In genomic region chr11:66438504-66439466, GRCh38 we compare ENCODE assay signal across 8 cellular contexts. TPM values are rescaled to one million over a fixed set of nuclear protein-coding genes. Genes with fewer than 3 reads are reported as not detected.
A peak's percentile ranks its signal among the peaks of the same experiment; 100 is the strongest.
DNase-seq lines count a peak whose midpoint lies in the region; TF ChIP-seq lines count a peak whose summit lies in the region.

MRPL11 (minus strand) TSS chr11:66438848; CDS start chr11:66438754, 94 bp downstream.

- H3K9ac ChIP-seq in neural progenitor cell = peak within 1 kb of the TSS; percentile 71
- peak within 1 kb of the TSS; percentile 78 to 96 (median 92) for H3K9ac ChIP-seq in subcutaneous abdominal adipose tissue (ENCODE audit: low read length in 5 of 5)

- no peaks in the 10 kb centered on the region for H4K20me1 ChIP-seq in neural progenitor cell (ENCODE audit: low read depth)

- peak; percentile 60 for TF ChIP-seq CTCF in foreskin fibroblast (IDR thresholded peaks at IDR 0.05; ENCODE audit: low read depth, low read length)
- TF ChIP-seq CTCF in neural progenitor cell (IDR thresholded peaks at IDR 0.05) = peak; percentile 68

- peak within 1 kb of the TSS; percentile 86 for H3K4me2 ChIP-seq in neural progenitor cell

- H3K36me3 ChIP-seq in H7 (replicated peaks; ENCODE audit: control insufficient read depth, insufficient read depth, low read length) = peaks cover 15% of the 10 kb centered on the region
- no peaks in the 10 kb centered on the region for H3K36me3 ChIP-seq in neural progenitor cell
- peaks cover 4 to 26% (median 24%) of the 10 kb centered on the region in 5 donors for H3K36me3 ChIP-seq in subcutaneous abdominal adipose tissue (ENCODE audit: control insufficient read depth in 5 of 5, insufficient read depth in 5 of 5, low read length in 5 of 5)

- peaks cover 11% of the 10 kb centered on the region for H3K79me2 ChIP-seq in neural progenitor cell (ENCODE audit: low read depth)

- H3K4me1 ChIP-seq in neural progenitor cell = peaks cover 5% of the 10 kb centered on the region
- H3K4me1 ChIP-seq in subcutaneous abdominal adipose tissue (ENCODE audit: control insufficient read depth in 5 of 5, insufficient read depth in 5 of 5, low read length in 5 of 5) = peaks cover 2 to 12% (median 8%) of the 10 kb centered on the region in 5 donors

- H3K4me3 ChIP-seq in H7 (ENCODE audit: insufficient read depth, low read depth, low read length) (peak within 1 kb of the TSS; percentile 69), foreskin fibroblast (ENCODE audit: low read depth in 1 of 2, low read length in 2 of 2) (peak within 1 kb of the TSS; percentile 56 to 75), neural progenitor cell (peak within 1 kb of the TSS; percentile 89), subcutaneous abdominal adipose tissue (ENCODE audit: low read depth in 1 of 5, low read length in 5 of 5) (peak within 1 kb of the TSS; percentile 86 to 96 (median 94))

- H3K9me3 ChIP-seq in neural progenitor cell (ENCODE audit: low read depth) (no peaks in the 10 kb centered on the region), subcutaneous abdominal adipose tissue (ENCODE audit: control insufficient read depth in 5 of 5, low read length in 5 of 5) (peaks cover 0 to 14% (median 8%) of the 10 kb centered on the region in 5 donors)

- H3K4me1 Mint-ChIP-seq in neural progenitor cell = peaks cover 14% of the 10 kb centered on the region

- peak within 1 kb of the TSS; percentile 27 for H3K27ac ChIP-seq in neural progenitor cell
- peak within 1 kb of the TSS; percentile 77 for H3K27ac ChIP-seq in subcutaneous abdominal adipose tissue (ENCODE audit: low read depth, low read length)

- in situ Hi-C loops in G401 (cut with HindIII; ENCODE audit: low sequenced_read_pairs) = no loop called here

- H3K27me3 ChIP-seq in H7 (ENCODE audit: control insufficient read depth, insufficient read depth, low read length) = no peaks in the 10 kb centered on the region
- no peaks in the 10 kb centered on the region for H3K27me3 ChIP-seq in neural progenitor cell
- H3K27me3 ChIP-seq in subcutaneous abdominal adipose tissue (ENCODE audit: control insufficient read depth in 5 of 5, insufficient read depth in 4 of 5, low read length in 5 of 5) = no peaks in the 10 kb centered on the region

- H3K27me3 Mint-ChIP-seq in neural progenitor cell (ENCODE audit: insufficient read depth, low read depth) = peaks cover 5% of the 10 kb centered on the region

- peak within 1 kb of the TSS; percentile 100 for H3K27ac Mint-ChIP-seq in neural progenitor cell

- peak within 1 kb of the TSS; percentile 100 for H2AFZ ChIP-seq in neural progenitor cell (replicated peaks)

- peak; percentile 97 for DNase-seq in G401 (ENCODE audit: low spot score)
- DNase-seq in H7 = peak; percentile 96
- peak; percentile 93 for DNase-seq in M059J (ENCODE audit: low read depth)
- DNase-seq in SHP77 treated with DMSO at 0.1 percent for 48 hours (lab: John Stamatoyannopoulos, UW) = peak; percentile 98
- DNase-seq in activated gamma-delta T cell (lab: John Stamatoyannopoulos, UW) = peak; percentile 32
- peak; percentile 88 to 96 for DNase-seq in foreskin fibroblast
- peak; percentile 95 for DNase-seq in neural progenitor cell (ENCODE audit: low spot score)

- H3K36me3 Mint-ChIP-seq in neural progenitor cell = peaks cover 2% of the 10 kb centered on the region

- no peaks in the 10 kb centered on the region for H3K9me3 Mint-ChIP-seq in neural progenitor cell

- peak within 1 kb of the TSS; percentile 93 for H3K4me3 Mint-ChIP-seq in neural progenitor cell

- peaks cover 5% of the 10 kb centered on the region for H3F3A ChIP-seq in neural progenitor cell (ENCODE audit: low read depth)

RNA-seq across cellular contexts. Expression of gene MRPL11, which starts in this region (rescaled TPM):
- 129 and 148 TPM in 2 replicates for total RNA-seq in G401 (2014; rRNA removed; shearing (Covaris generic))
- total RNA-seq in H7 (2014; rRNA removed; shearing (Covaris generic)) = 148 and 174 TPM in 2 replicates
- 57.9 and 80.2 TPM in 2 replicates for total RNA-seq in M059J (2014; rRNA removed; shearing (Covaris generic))
- 82.0 and 131 TPM in 2 replicates for total RNA-seq in neural progenitor cell (ENCODE audit: low replicate concordance)

Comparison
In these comparisons a context has a peak if more than half of its experiments do, and no peak if none do; other contexts are left out.
1. Peak in every context shown above with its lines: DNase-seq, H3K4me3 ChIP-seq and H3K27ac ChIP-seq.
2. DNase-seq: peak in every context shown above with its lines; median percentile 98 in SHP77 treated with DMSO at 0.1 percent for 48 hours; 97 in G401; 96 in H7; 95 in neural progenitor cell; 93 in M059J; 92 in foreskin fibroblast; 32 in activated gamma-delta T cell.